1 cellular context compared by ENCODE assay signal in genomic region chr6:28211840-28212509, GRCh38.
TF ChIP-seq lines count a peak whose summit lies in the region.

No MANE protein-coding gene starts in this region.

TF ChIP-seq in SK-N-SH treated with all-trans-retinoic acid at 6 μM for 48 hours, 23 proteins besides CTCF, POLR2A, EP300 and RAD21 (continued from another document):
- TF ChIP-seq PATZ1 (CRISPR knock-in tag; IDR thresholded peaks at IDR 0.05; ENCODE audit: borderline replicate concordance) = no peak
- no peak for TF ChIP-seq ZFP30 (CRISPR knock-in tag; IDR thresholded peaks at IDR 0.05)
- TF ChIP-seq CSRNP3 (CRISPR knock-in tag; IDR thresholded peaks at IDR 0.05) = no peak
